Comparison of ENCODE assay signal across 9 cellular contexts in the genomic region with DNA sequence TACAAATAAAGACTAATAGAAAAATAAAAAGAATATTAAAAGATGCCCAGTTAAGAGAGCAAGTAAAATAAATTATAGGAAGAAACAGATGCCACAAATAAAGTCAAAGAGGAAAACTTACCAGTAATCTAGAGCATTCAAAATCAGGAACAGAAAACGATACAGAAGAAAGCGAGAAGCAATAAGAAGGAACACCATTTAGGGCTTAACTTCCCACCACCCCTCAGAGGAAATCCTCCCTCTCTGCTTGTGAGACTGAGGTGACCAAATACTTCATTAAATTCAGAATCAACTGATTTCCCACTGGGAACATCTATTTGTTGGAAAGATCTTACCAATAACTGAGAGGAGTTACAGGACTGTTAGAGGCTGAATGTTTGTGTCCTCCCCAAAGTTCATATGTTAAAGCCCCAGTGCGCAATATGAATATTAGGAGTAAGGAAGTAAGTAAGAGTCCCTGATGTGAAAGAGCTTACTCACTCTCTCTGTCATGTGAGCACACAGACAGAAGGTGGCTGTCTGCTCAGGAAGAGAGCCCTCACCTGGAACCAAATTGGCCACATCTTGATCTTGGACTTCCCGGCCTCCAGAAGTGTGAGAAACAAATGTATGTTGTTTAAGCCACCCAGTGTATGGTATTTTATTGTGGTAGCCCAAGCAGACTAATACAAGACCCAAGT. TPM values are rescaled to one million over a fixed set of nuclear protein-coding genes. Genes with fewer than 3 reads are reported as not detected.
DNase-seq lines count a peak whose midpoint lies in the region; ATAC-seq, FAIRE-seq and TF ChIP-seq lines count a peak whose summit lies in the region.
"Had no signal": no experiment of that assay in that cellular context is flagged by ENCODE, and none has a peak within 500 bp of the region (broad histone marks: within the 10 kb centered on the region; RNA-seq: fewer than 3 reads in every experiment).

No MANE protein-coding gene starts in this region.

- H3K27ac Mint-ChIP-seq in endodermal cell: peak overlapping the region; percentile 5

- no peaks in the 10 kb centered on the region for H3K27me3 Mint-ChIP-seq in endodermal cell (ENCODE audit: insufficient read depth)

- WGBS in endodermal cell (ENCODE audit: insufficient coverage in 1 of 2, insufficient read length in 1 of 2), 2 experiments: 89 to 100% methylated on average over 1 to 4 of the region's 4 CpGs

- DNase-seq in endodermal cell (no peak), RKO (ENCODE audit: low spot score) (no peak), hepatic stellate cell (ENCODE audit: low spot score) (no peak), RCC 7860 (ENCODE audit: low spot score) (no peak)
- DNase-seq: IMR-90 had no signal

- H3K27me3 ChIP-seq in endodermal cell (ENCODE audit: control insufficient read depth, insufficient read depth, low read length, poor library complexity, severe bottlenecking): no peaks in the 10 kb centered on the region

- no peak for FAIRE-seq in RCC 7860 (lab: Jason Lieb, UNC)

- peaks cover 36% of the 10 kb centered on the region for H3K36me3 Mint-ChIP-seq in endodermal cell (ENCODE audit: low read depth)

- H3K4me1 ChIP-seq in endodermal cell (ENCODE audit: control insufficient read depth, insufficient read depth, low read length): no peaks in the 10 kb centered on the region

- TF ChIP-seq CTCF in endodermal cell (conservative IDR thresholded peaks at IDR 0.05): no peak

- H3K9me3 Mint-ChIP-seq in endodermal cell: no peaks in the 10 kb centered on the region

- H3K27ac ChIP-seq in endodermal cell (ENCODE audit: low read depth, low read length): no peak overlapping the region

- H3K9me3 ChIP-seq in endodermal cell (ENCODE audit: control insufficient read depth, low read length): no peaks in the 10 kb centered on the region

- no peak overlapping the region for H3K9ac ChIP-seq in endodermal cell (ENCODE audit: extremely low read depth, low read length, poor library complexity, severe bottlenecking)

- H3K4me3 Mint-ChIP-seq in endodermal cell: no peak overlapping the region

- no peaks in the 10 kb centered on the region for H3K4me1 Mint-ChIP-seq in endodermal cell

- H3K4me3 ChIP-seq in endodermal cell (ENCODE audit: low read length): no peak overlapping the region

- ATAC-seq in GM18499 (IDR thresholded peaks at IDR 0.05; ENCODE audit: insufficient read depth, unreplicated experiment) (peak; percentile 60), GM21381 (IDR thresholded peaks at IDR 0.05; ENCODE audit: unreplicated experiment) (peak; percentile 86), HG03196 (IDR thresholded peaks at IDR 0.05; ENCODE audit: unreplicated experiment) (peak; percentile 78), HG03469 (IDR thresholded peaks at IDR 0.05; ENCODE audit: unreplicated experiment) (no peak)

- H3K36me3 ChIP-seq in endodermal cell (ENCODE audit: control insufficient read depth, insufficient read depth, low read length): peaks cover 27% of the 10 kb centered on the region

RNA-seq across cellular contexts. Expression of a gene that starts 19.5 kb away (rescaled TPM):
- total RNA-seq in endodermal cell: 10 to 100 TPM; 17.1 to 28.2 TPM
- 19.6 TPM for polyA plus RNA-seq in endodermal cell (2013, experiment 1 of 2)
- 18.5 TPM for polyA plus RNA-seq in endodermal cell (2013, experiment 2 of 2)
